In genomic region chr5:34538026-34538672, GRCh38 we compare ENCODE assay signal across 9 cellular contexts.
DNase-seq lines count a peak whose midpoint lies in the region; ATAC-seq, FAIRE-seq and TF ChIP-seq lines count a peak whose summit lies in the region.
"Had no signal": no experiment of that assay in that cellular context is flagged by ENCODE, and none has a peak within 500 bp of the region (broad histone marks: within the 10 kb centered on the region; RNA-seq: fewer than 3 reads in every experiment).

No MANE protein-coding gene starts in this region.

- no peak for TF ChIP-seq EP300 in Ishikawa (IDR thresholded peaks at IDR 0.05; ENCODE audit: borderline replicate concordance)

- intact Hi-C loops in pancreas (cut with DNase I): no loop called here

- ATAC-seq in pancreas: peak; percentile 60 to 85 (median 76)
- ATAC-seq in HG02798 (IDR thresholded peaks at IDR 0.05; ENCODE audit: poor library complexity, unreplicated experiment): no peak

- peak; percentile 46 for TF ChIP-seq CTCF in choroid plexus epithelial cell (conservative IDR thresholded peaks at IDR 0.05; ENCODE audit: low read depth, low read length)
- peak in 3 of 4 donors; percentile 9 to 24 (median 11) for TF ChIP-seq CTCF in pancreas (IDR thresholded peaks at IDR 0.05)

- H3K9me3 ChIP-seq in pancreas (no peaks in the 10 kb centered on the region), MG63 (peaks cover 9% of the 10 kb centered on the region; the same call in 1 of the 2 replicates)

- H3K27me3 ChIP-seq in pancreas (no peaks in the 10 kb centered on the region), MG63 (no peaks in the 10 kb centered on the region)

- peak; percentile 13 for DNase-seq in Daoy (ENCODE audit: low read depth)
- no peak for DNase-seq in choroid plexus epithelial cell (ENCODE audit: low read depth)
- peak in 4 of 6 donors; percentile 20 to 38 (median 26) for DNase-seq in pancreas
- no peak for DNase-seq in MG63
- no peak for DNase-seq in kidney glomerular epithelial cell (lab: John Stamatoyannopoulos, UW)
- no peak for DNase-seq in AML-193 (lab: John Stamatoyannopoulos, UW)
- DNase-seq: NCI-H2107 had no signal

- 92 to 99% methylated on average over 3 of the region's 3 CpGs for WGBS in pancreas, 2 donors

- no peak for FAIRE-seq in pancreas (lab: Jason Lieb, UNC)

- H3K36me3 ChIP-seq in pancreas (no peaks in the 10 kb centered on the region), MG63 (no peaks in the 10 kb centered on the region)

- no peak overlapping the region for H3K27ac ChIP-seq in pancreas

- TF ChIP-seq RAD21 in Ishikawa (IDR thresholded peaks at IDR 0.05; ENCODE audit: low read depth): peak; percentile 36; the same call in 1 of the 2 replicates

- H3K4me3 ChIP-seq in choroid plexus epithelial cell (ENCODE audit: low read depth, low read length): no peak overlapping the region
- H3K4me3 ChIP-seq in pancreas: no peak overlapping the region
- H3K4me3 ChIP-seq in MG63: no peak overlapping the region

- peaks cover 0 to 4% (median 0%) of the 10 kb centered on the region in 3 donors for H3K4me1 ChIP-seq in pancreas

TF ChIP-seq in Ishikawa, 13 proteins besides CTCF, POLR2A, EP300 and RAD21:
- TF ChIP-seq USF1 (IDR thresholded peaks at IDR 0.05) (no peak), EGR1 (IDR thresholded peaks at IDR 0.05) (no peak), NFIC (IDR thresholded peaks at IDR 0.05) (no peak), TAF1 (IDR thresholded peaks at IDR 0.05; ENCODE audit: low read depth) (no peak), TCF12 (IDR thresholded peaks at IDR 0.05; ENCODE audit: low read depth) (no peak), ZBTB7A (IDR thresholded peaks at IDR 0.05; ENCODE audit: low read depth) (no peak), YY1 (IDR thresholded peaks at IDR 0.05; ENCODE audit: low read depth) (no peak), CREB1 (IDR thresholded peaks at IDR 0.05; ENCODE audit: low read depth) (no peak), REST (IDR thresholded peaks at IDR 0.05; ENCODE audit: low read depth) (no peak), MAX (IDR thresholded peaks at IDR 0.05) (no peak), TEAD4 (IDR thresholded peaks at IDR 0.05) (no peak), FOXM1 (IDR thresholded peaks at IDR 0.05; ENCODE audit: borderline replicate concordance, low read depth) (no peak), CEBPB (IDR thresholded peaks at IDR 0.05) (no peak)

Comparison
In these comparisons a context has a peak if more than half of its experiments do, and no peak if none do; other contexts are left out.
1. DNase-seq: peak in Daoy (single experiment) and pancreas (4 of 6); none in choroid plexus epithelial cell (single experiment), MG63 (single experiment), kidney glomerular epithelial cell (single experiment) and AML-193 (0 of 2).